Comparison of ENCODE assay signal across 16 cellular contexts in the genomic region with DNA sequence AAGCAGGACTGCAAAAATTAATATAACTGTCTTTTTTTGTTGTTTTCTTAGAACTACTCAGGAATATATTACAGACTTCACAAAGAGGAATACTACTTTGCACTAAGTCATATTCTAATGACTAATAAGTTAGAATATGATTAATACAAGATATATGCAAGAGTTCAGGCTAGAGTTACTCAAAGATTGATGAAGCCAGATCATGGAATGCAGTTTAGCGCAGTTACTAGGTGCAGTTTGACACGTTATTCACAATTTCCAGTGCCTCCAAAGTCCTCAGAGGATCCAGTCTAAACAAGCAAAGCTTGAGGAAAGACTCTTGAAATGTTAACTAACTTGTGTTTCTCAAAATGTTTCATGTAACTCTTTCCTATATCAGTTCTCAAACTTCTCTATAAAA. TPM values are rescaled to one million over a fixed set of nuclear protein-coding genes. Genes with fewer than 3 reads are reported as not detected.
DNase-seq lines count a peak whose midpoint lies in the region; TF ChIP-seq lines count a peak whose summit lies in the region.
"Had no signal": no experiment of that assay in that cellular context is flagged by ENCODE, and none has a peak within 500 bp of the region (broad histone marks: within the 10 kb centered on the region; RNA-seq: fewer than 3 reads in every experiment).

No MANE protein-coding gene starts in this region.

- no peaks in the 10 kb centered on the region for H3K36me3 Mint-ChIP-seq in type B pancreatic cell
- H3K36me3 Mint-ChIP-seq: activated CD8-positive, alpha-beta memory T cell treated with anti-CD3 and anti-CD28 coated beads, Interleukin-2, amount 10 ng/mL, durations not matched to agents 7 days and 5 days; activated naive CD4-positive, alpha-beta T cell treated with anti-CD3 and anti-CD28 coated beads, Interleukin-2, amount 10 ng/mL, durations not matched to agents 7 days and 5 days had no signal

- peaks cover 4% of the 10 kb centered on the region for H3K4me1 ChIP-seq in left ventricle myocardium inferior
- no peaks in the 10 kb centered on the region for H3K4me1 ChIP-seq in right atrium auricular region
- H3K4me1 ChIP-seq in A673 (ENCODE audit: insufficient read depth, low read length, poor library complexity, severe bottlenecking), result no peaks in the 10 kb centered on the region
- H3K4me1 ChIP-seq: lower lobe of right lung had no signal

- H3K36me3 ChIP-seq in left ventricle myocardium inferior (no peaks in the 10 kb centered on the region), right atrium auricular region (no peaks in the 10 kb centered on the region), A673 (ENCODE audit: insufficient read depth, low read length, poor library complexity, severe bottlenecking) (no peaks in the 10 kb centered on the region)
- H3K36me3 ChIP-seq: lower lobe of right lung, neutrophil had no signal

- no TSS peak for BruUV-seq in A673 (replicated peaks; lab: Mats Ljungman, UMichigan)

- H3K27ac ChIP-seq in left ventricle myocardium inferior (replicated peaks), result peak overlapping the region; percentile 75
- H3K27ac ChIP-seq in right atrium auricular region, result no peak overlapping the region
- no peak overlapping the region for H3K27ac ChIP-seq in A673 (ENCODE audit: low read depth, low read length, poor library complexity, severe bottlenecking)
- H3K27ac ChIP-seq: neutrophil had no signal

- in situ Hi-C loops in astrocyte of the spinal cord (cut with HindIII; ENCODE audit: low sequenced_read_pairs), result no loop called here

- H3K4me3 Mint-ChIP-seq in type B pancreatic cell, result no peak overlapping the region
- H3K4me3 Mint-ChIP-seq: activated CD8-positive, alpha-beta memory T cell treated with anti-CD3 and anti-CD28 coated beads, Interleukin-2, amount 10 ng/mL, durations not matched to agents 7 days and 5 days; activated naive CD4-positive, alpha-beta T cell treated with anti-CD3 and anti-CD28 coated beads, Interleukin-2, amount 10 ng/mL, durations not matched to agents 7 days and 5 days had no signal

- H3K4me1 Mint-ChIP-seq in type B pancreatic cell (ENCODE audit: unreplicated experiment), result no peaks in the 10 kb centered on the region
- H3K4me1 Mint-ChIP-seq: activated CD8-positive, alpha-beta memory T cell treated with anti-CD3 and anti-CD28 coated beads, Interleukin-2, amount 10 ng/mL, durations not matched to agents 7 days and 5 days; activated naive CD4-positive, alpha-beta T cell treated with anti-CD3 and anti-CD28 coated beads, Interleukin-2, amount 10 ng/mL, durations not matched to agents 7 days and 5 days had no signal

- peak overlapping the region; percentile 77 for H3K27ac Mint-ChIP-seq in type B pancreatic cell
- H3K27ac Mint-ChIP-seq: activated CD8-positive, alpha-beta memory T cell treated with anti-CD3 and anti-CD28 coated beads, Interleukin-2, amount 10 ng/mL, durations not matched to agents 7 days and 5 days; activated naive CD4-positive, alpha-beta T cell treated with anti-CD3 and anti-CD28 coated beads, Interleukin-2, amount 10 ng/mL, durations not matched to agents 7 days and 5 days had no signal

- no peaks in the 10 kb centered on the region for H3K9me3 ChIP-seq in left ventricle myocardium inferior (replicated peaks)
- H3K9me3 ChIP-seq in right atrium auricular region, result no peaks in the 10 kb centered on the region
- H3K9me3 ChIP-seq in A673 (ENCODE audit: low read depth, low read length, poor library complexity, severe bottlenecking), result no peaks in the 10 kb centered on the region
- H3K9me3 ChIP-seq: lower lobe of right lung, neutrophil had no signal

- CTCF ChIA-PET in A673 (lab: Charles Lee), result no interaction called here

- H3K4me3 ChIP-seq in left ventricle myocardium inferior (no peak overlapping the region), right atrium auricular region (no peak overlapping the region), astrocyte of the spinal cord (ENCODE audit: low read depth, low read length) (no peak overlapping the region), A673 (ENCODE audit: low read depth, low read length, poor library complexity, severe bottlenecking) (no peak overlapping the region)
- H3K4me3 ChIP-seq: K562, lower lobe of right lung had no signal

- H3K27me3 Mint-ChIP-seq in type B pancreatic cell, result no peaks in the 10 kb centered on the region
- H3K27me3 Mint-ChIP-seq: activated naive CD4-positive, alpha-beta T cell treated with anti-CD3 and anti-CD28 coated beads, Interleukin-2, amount 10 ng/mL, durations not matched to agents 7 days and 5 days had no signal

- H3K27me3 ChIP-seq in left ventricle myocardium inferior (ENCODE audit: low read depth) (no peaks in the 10 kb centered on the region), right atrium auricular region (no peaks in the 10 kb centered on the region), A673 (replicated peaks; ENCODE audit: insufficient read depth, low read depth, low read length, poor library complexity) (peaks cover 33% of the 10 kb centered on the region)

- TF ChIP-seq CTCF in left ventricle myocardium inferior (IDR thresholded peaks at IDR 0.05; ENCODE audit: borderline replicate concordance) (no peak), right atrium auricular region (IDR thresholded peaks at IDR 0.05) (no peak), astrocyte of the spinal cord (IDR thresholded peaks at IDR 0.05; ENCODE audit: low read depth, low read length) (no peak), type B pancreatic cell (conservative IDR thresholded peaks at IDR 0.05) (no peak), A673 (conservative IDR thresholded peaks at IDR 0.05; ENCODE audit: low read depth, low read length) (no peak)

- intact Hi-C loops in left ventricle myocardium inferior (cut with micrococcal nuclease), result no loop called here
- intact Hi-C loops in A673 (cut with micrococcal nuclease; ENCODE audit: unreplicated experiment), result no loop called here

- DNase-seq in left ventricle myocardium inferior, result no peak
- no peak for DNase-seq in right atrium auricular region (ENCODE audit: low spot score)
- DNase-seq in astrocyte of the spinal cord (ENCODE audit: low read depth, low spot score), result peak; percentile 57
- DNase-seq in hepatic stellate cell (ENCODE audit: low spot score), result peak; percentile 52
- DNase-seq in type B pancreatic cell (ENCODE audit: extremely low spot score, unreplicated experiment), result no peak
- no peak for DNase-seq in activated CD4-positive, alpha-beta T cell treated with anti-CD3 and anti-CD28 coated beads for 1 hour
- no peak for DNase-seq in midbrain (lab: John Stamatoyannopoulos, UW)
- no peak for DNase-seq in A673 (ENCODE audit: low spot score)
- DNase-seq: activated CD8-positive, alpha-beta memory T cell treated with anti-CD3 and anti-CD28 coated beads, Interleukin-2, amount 10 ng/mL, durations not matched to agents 7 days and 5 days; activated naive CD4-positive, alpha-beta T cell treated with anti-CD3 and anti-CD28 coated beads, Interleukin-2, amount 10 ng/mL, durations not matched to agents 7 days and 5 days; DMS153; lower lobe of right lung; NCI-H146; NCI-H524 treated with DMSO at 0.1 percent for 48 hours had no signal

- no peaks in the 10 kb centered on the region for H3K9me3 Mint-ChIP-seq in type B pancreatic cell
- H3K9me3 Mint-ChIP-seq: activated naive CD4-positive, alpha-beta T cell treated with anti-CD3 and anti-CD28 coated beads, Interleukin-2, amount 10 ng/mL, durations not matched to agents 7 days and 5 days had no signal

- POLR2A ChIA-PET in A673 (lab: Charles Lee; ENCODE audit: low non-redundant PET), result no interaction called here

RNA-seq across cellular contexts. Expression of a gene that starts 1.2 kb away (rescaled TPM):
- total RNA-seq in left ventricle myocardium inferior (15.0 TPM), right atrium auricular region (10 to 100 TPM in 1 of 2 donors, 1 to 10 TPM in 1; 8.1 to 15.0 TPM), type B pancreatic cell (ENCODE audit: low replicate concordance) (not detected in 2 replicates), A673 (2021) (not detected in 2 replicates)
- total RNA-seq: activated CD8-positive, alpha-beta memory T cell treated with anti-CD3 and anti-CD28 coated beads, Interleukin-2, amount 10 ng/mL, durations not matched to agents 7 days and 5 days had no signal

RNA-seq across cellular contexts. Expression of a gene that starts 54.1 kb away (rescaled TPM):
- 0.55 TPM for total RNA-seq in left ventricle myocardium inferior
- total RNA-seq in right atrium auricular region, result 1 to 10 TPM in 1 of 2 donors, not detected in 1; 1.2 TPM
- total RNA-seq in type B pancreatic cell (ENCODE audit: low replicate concordance), result not detected in 2 replicates
- total RNA-seq in A673 (2021), result not detected in 2 replicates
- total RNA-seq: activated CD8-positive, alpha-beta memory T cell treated with anti-CD3 and anti-CD28 coated beads, Interleukin-2, amount 10 ng/mL, durations not matched to agents 7 days and 5 days; K562 had no signal

RNA-seq across cellular contexts. Expression of a gene that starts 59.4 kb away (rescaled TPM):
- total RNA-seq in left ventricle myocardium inferior (105 TPM), right atrium auricular region (100 to 1,000 TPM; 135 to 160 TPM), type B pancreatic cell (ENCODE audit: low replicate concordance) (12.6 and 26.6 TPM in 2 replicates), A673 (2021) (12.1 and 15.5 TPM in 2 replicates)

Comparison
In these comparisons a context has a peak if more than half of its experiments do, and no peak if none do; other contexts are left out.
1. DNase-seq: peak in astrocyte of the spinal cord (single experiment) and hepatic stellate cell (single experiment); none in left ventricle myocardium inferior (single experiment), right atrium auricular region (single experiment), type B pancreatic cell (single experiment), activated CD4-positive, alpha-beta T cell treated with anti-CD3 and anti-CD28 coated beads for 1 hour (single experiment), midbrain (single experiment) and A673 (single experiment).